Comparison of ENCODE assay signal across 9 cellular contexts in the genomic region with DNA sequence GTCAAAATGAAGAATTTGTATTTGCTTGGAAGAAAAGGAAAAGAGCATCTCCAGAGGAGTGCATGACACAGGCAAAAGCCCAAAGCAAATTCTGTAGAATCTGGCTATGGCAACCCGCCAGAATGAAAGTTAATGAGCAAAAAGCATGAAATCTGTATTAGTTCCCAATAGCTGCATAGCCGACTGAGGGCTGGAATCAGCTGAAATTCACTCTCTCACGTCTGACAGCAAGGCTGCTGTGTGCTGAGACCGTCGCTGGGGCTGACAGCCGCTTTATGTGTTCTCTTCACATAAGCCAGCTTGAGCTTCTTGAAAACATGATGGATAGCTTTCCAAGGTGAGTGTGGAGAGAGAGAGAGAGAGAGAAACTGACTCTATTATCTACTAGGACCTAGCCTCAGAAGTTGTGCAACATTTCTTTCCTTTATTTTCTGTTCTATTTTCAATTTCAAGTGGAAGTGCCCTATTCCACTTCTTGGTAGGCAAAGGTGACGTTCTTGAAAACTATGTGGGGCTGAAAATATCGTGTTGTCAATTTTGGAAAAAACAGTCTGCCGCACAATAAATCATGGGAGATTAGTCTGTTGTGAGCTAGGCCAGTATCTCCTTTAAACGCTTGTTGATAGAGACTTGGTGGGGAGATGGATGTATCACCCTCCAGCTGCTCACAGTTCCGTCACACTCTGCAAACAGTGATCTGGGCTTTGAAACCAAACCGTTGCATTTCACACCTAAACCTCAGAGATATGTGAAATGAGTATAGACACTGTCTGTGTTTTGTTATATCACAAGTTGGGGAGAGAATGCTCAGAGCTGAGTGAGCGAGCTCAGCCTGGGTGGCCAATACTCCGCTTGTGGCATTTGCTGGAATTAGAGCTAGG.
DNase-seq lines count a peak whose midpoint lies in the region; ATAC-seq and TF ChIP-seq lines count a peak whose summit lies in the region.
"Had no signal": no experiment of that assay in that cellular context is flagged by ENCODE, and none has a peak within 500 bp of the region (broad histone marks: within the 10 kb centered on the region; RNA-seq: fewer than 3 reads in every experiment).

No MANE protein-coding gene starts in this region.

- peak overlapping the region; percentile 66 for H3K4me2 ChIP-seq in OCI-LY3 (ENCODE audit: low read length)

- H3K27ac ChIP-seq in OCI-LY3 (ENCODE audit: low read length), result peak overlapping the region; percentile 13; the same call in 1 of the 2 replicates
- H3K27ac ChIP-seq in ascending aorta, result no peak overlapping the region

- TF ChIP-seq CTCF in OCI-LY3 (IDR thresholded peaks at IDR 0.05; ENCODE audit: low read depth, low read length) (no peak), ascending aorta (IDR thresholded peaks at IDR 0.05) (no peak)

- H3K27me3 Mint-ChIP-seq in stimulated activated memory B cell treated with anti-CD40 and anti-IgM and Interleukin-4, amounts not matched to agents 10 μg/mL and 1 μg/mL and 100 μg/mL, for 72 hours, result no peaks in the 10 kb centered on the region
- H3K27me3 Mint-ChIP-seq: dendritic cell treated with granulocyte-macrophage colony-stimulating factor and Interleukin-4, amounts not matched to agents 40 ng/mL and 50 ng/mL, for 4 days had no signal

- no peaks in the 10 kb centered on the region for H3K36me3 Mint-ChIP-seq in stimulated activated memory B cell treated with anti-CD40 and anti-IgM and Interleukin-4, amounts not matched to agents 10 μg/mL and 1 μg/mL and 100 μg/mL, for 72 hours

- H3K9me3 ChIP-seq in OCI-LY3 (ENCODE audit: insufficient read depth, low read length) (no peaks in the 10 kb centered on the region), ascending aorta (no peaks in the 10 kb centered on the region)

- ATAC-seq in GM18511 (IDR thresholded peaks at IDR 0.05; ENCODE audit: unreplicated experiment) (peak; percentile 97), GM21619 (IDR thresholded peaks at IDR 0.05; ENCODE audit: unreplicated experiment) (peak; percentile 96)
- peak; percentile 12 for ATAC-seq in stimulated activated memory B cell treated with anti-CD40 and anti-IgM and Interleukin-4, amounts not matched to agents 10 μg/mL and 1 μg/mL and 100 μg/mL, for 72 hours

- H3K9ac ChIP-seq in OCI-LY3 (ENCODE audit: low read length), result peak overlapping the region; percentile 17; the same call in 1 of the 2 replicates

- no peaks in the 10 kb centered on the region for H3K27me3 ChIP-seq in OCI-LY3 (ENCODE audit: low read depth, low read length)
- no peaks in the 10 kb centered on the region for H3K27me3 ChIP-seq in ascending aorta

- intact Hi-C loops in ascending aorta (cut with DNase I), result no loop called here

- no peak overlapping the region for H3K27ac Mint-ChIP-seq in stimulated activated memory B cell treated with anti-CD40 and anti-IgM and Interleukin-4, amounts not matched to agents 10 μg/mL and 1 μg/mL and 100 μg/mL, for 72 hours
- H3K27ac Mint-ChIP-seq: dendritic cell treated with granulocyte-macrophage colony-stimulating factor and Interleukin-4, amounts not matched to agents 40 ng/mL and 50 ng/mL, for 4 days had no signal

- no peaks in the 10 kb centered on the region for H4K20me1 ChIP-seq in OCI-LY3 (ENCODE audit: insufficient read depth, low read length)

- DNase-seq in effector CD4-positive, alpha-beta T cell, result peak; percentile 37
- DNase-seq in EL (no peak), NCI-H1694 treated with DMSO at 0.1 percent for 48 hours (lab: John Stamatoyannopoulos, UW) (no peak), ascending aorta (ENCODE audit: low spot score in 2 of 2) (no peak)

- H3K4me3 ChIP-seq in OCI-LY3 (ENCODE audit: low read length) (peak overlapping the region; percentile 47), ascending aorta (no peak overlapping the region)

- H3K9me3 Mint-ChIP-seq in stimulated activated memory B cell treated with anti-CD40 and anti-IgM and Interleukin-4, amounts not matched to agents 10 μg/mL and 1 μg/mL and 100 μg/mL, for 72 hours, result no peaks in the 10 kb centered on the region
- H3K9me3 Mint-ChIP-seq: dendritic cell treated with granulocyte-macrophage colony-stimulating factor and Interleukin-4, amounts not matched to agents 40 ng/mL and 50 ng/mL, for 4 days had no signal

- no peaks in the 10 kb centered on the region for H3K4me1 Mint-ChIP-seq in stimulated activated memory B cell treated with anti-CD40 and anti-IgM and Interleukin-4, amounts not matched to agents 10 μg/mL and 1 μg/mL and 100 μg/mL, for 72 hours

- H2AFZ ChIP-seq in OCI-LY3 (ENCODE audit: low read depth, low read length), result peak overlapping the region; percentile 89

- H3K79me2 ChIP-seq in OCI-LY3 (ENCODE audit: low read length), result no peaks in the 10 kb centered on the region

- no peak overlapping the region for H3K4me3 Mint-ChIP-seq in stimulated activated memory B cell treated with anti-CD40 and anti-IgM and Interleukin-4, amounts not matched to agents 10 μg/mL and 1 μg/mL and 100 μg/mL, for 72 hours
- H3K4me3 Mint-ChIP-seq: dendritic cell treated with granulocyte-macrophage colony-stimulating factor and Interleukin-4, amounts not matched to agents 40 ng/mL and 50 ng/mL, for 4 days had no signal

- H3K36me3 ChIP-seq in OCI-LY3 (replicated peaks; ENCODE audit: low read depth, low read length) (no peaks in the 10 kb centered on the region), ascending aorta (no peaks in the 10 kb centered on the region)

- peaks cover 35% of the 10 kb centered on the region for H3K4me1 ChIP-seq in OCI-LY3 (ENCODE audit: low read length)
- no peaks in the 10 kb centered on the region for H3K4me1 ChIP-seq in ascending aorta

Comparison
In these comparisons a context has a peak if more than half of its experiments do, and no peak if none do; other contexts are left out.
1. ATAC-seq: peak in every context shown above with its lines; median percentile 97 in GM18511; 96 in GM21619; 12 in stimulated activated memory B cell treated with anti-CD40 and anti-IgM and Interleukin-4, amounts not matched to agents 10 μg/mL and 1 μg/mL and 100 μg/mL, for 72 hours.